ENCODE assay signal across 23 cellular contexts in genomic region chr14:104937694-104938365, GRCh38. TPM values are rescaled to one million over a fixed set of nuclear protein-coding genes. Genes with fewer than 3 reads are reported as not detected.
"Had no signal": no experiment of that assay in that cellular context is flagged by ENCODE, and none has a peak within 500 bp of the region (broad histone marks: within the 10 kb centered on the region; RNA-seq: fewer than 3 reads in every experiment).

No MANE protein-coding gene starts in this region.

- H3K27ac Mint-ChIP-seq: activated CD4-positive, alpha-beta T cell treated with anti-CD3 and anti-CD28 coated beads, Interleukin-2, amount 10 ng/mL, durations not matched to agents 7 days and 5 days; activated CD8-positive, alpha-beta T cell treated with anti-CD3 and anti-CD28 coated beads for 36 hours; activated naive CD8-positive, alpha-beta T cell; stimulated activated naive CD8-positive, alpha-beta T cell treated with anti-CD3 and anti-CD28 coated beads, Interleukin-15, Interleukin-2, amounts not matched to agents 100 ng/mL and 50 ng/mL, for 24 hours had no signal

- ATAC-seq: activated CD8-positive, alpha-beta T cell treated with anti-CD3 and anti-CD28 coated beads for 36 hours; gastroesophageal sphincter; right lobe of liver had no signal

- H3K4me3 ChIP-seq: adrenal gland, ascending aorta, gastroesophageal sphincter, right lobe of liver, skin epidermis, tibial artery had no signal

- H3K27ac ChIP-seq: adrenal gland, ascending aorta, brain microvascular endothelial cell, gastroesophageal sphincter, right lobe of liver, skin epidermis, tibial artery, VCaP had no signal

- H3K27me3 ChIP-seq: adrenal gland, ascending aorta, gastroesophageal sphincter, right lobe of liver, tibial artery had no signal

- H3K9me3 ChIP-seq: adrenal gland, ascending aorta, gastroesophageal sphincter, right lobe of liver, tibial artery had no signal

- H3K36me3 Mint-ChIP-seq: activated naive CD8-positive, alpha-beta T cell; naive B cell had no signal

- H3K36me3 ChIP-seq: adrenal gland, brain microvascular endothelial cell, right lobe of liver had no signal

- DNase-seq: activated CD4-positive, alpha-beta T cell treated with anti-CD3 and anti-CD28 coated beads, Interleukin-2, amount 10 ng/mL, durations not matched to agents 7 days and 5 days; activated CD4-positive, CD25-positive, alpha-beta regulatory T cell treated with anti-CD3 and anti-CD28 coated beads, Interleukin-2, amount 50 U/mL, for 72 hours; activated CD8-positive, alpha-beta T cell treated with anti-CD3 and anti-CD28 coated beads for 36 hours; activated gamma-delta T cell treated with Interleukin-2 at 50 U/mL for 16 hours; activated T-cell treated with anti-CD3 and anti-CD28 coated beads, Interleukin-2, amount 50 U/mL, for 1 hour; brain microvascular endothelial cell; central memory CD4-positive, alpha-beta T cell; effector memory CD4-positive, alpha-beta T cell; mesenchymal stem cell; naive B cell; occipital lobe; right lobe of liver; stimulated activated CD4-positive, alpha-beta T cell treated with anti-CD3 and anti-CD28 coated beads, Interleukin-1b, Interleukin-23, amount 100 ng/mL, for 48 hours had no signal

- H3K9me3 Mint-ChIP-seq: activated CD4-positive, alpha-beta T cell treated with anti-CD3 and anti-CD28 coated beads, Interleukin-2, amount 10 ng/mL, durations not matched to agents 7 days and 5 days; activated CD8-positive, alpha-beta T cell treated with anti-CD3 and anti-CD28 coated beads for 36 hours; naive B cell; stimulated activated naive CD8-positive, alpha-beta T cell treated with anti-CD3 and anti-CD28 coated beads, Interleukin-15, Interleukin-2, amounts not matched to agents 100 ng/mL and 50 ng/mL, for 24 hours had no signal

- H3K4me3 Mint-ChIP-seq: activated CD4-positive, alpha-beta T cell treated with anti-CD3 and anti-CD28 coated beads, Interleukin-2, amount 10 ng/mL, durations not matched to agents 7 days and 5 days; activated CD8-positive, alpha-beta T cell treated with anti-CD3 and anti-CD28 coated beads for 36 hours; activated naive CD8-positive, alpha-beta T cell; stimulated activated naive CD8-positive, alpha-beta T cell treated with anti-CD3 and anti-CD28 coated beads, Interleukin-15, Interleukin-2, amounts not matched to agents 100 ng/mL and 50 ng/mL, for 24 hours had no signal

RNA-seq across cellular contexts. Expression of gene PLD4, which starts 13.2 kb away (rescaled TPM):
- total RNA-seq: activated CD4-positive, alpha-beta T cell treated with anti-CD3 and anti-CD28 coated beads, Interleukin-2, amount 10 ng/mL, durations not matched to agents 7 days and 5 days; activated CD8-positive, alpha-beta T cell treated with anti-CD3 and anti-CD28 coated beads for 36 hours; ascending aorta; dermis microvascular lymphatic vessel endothelial cell had no signal
- polyA plus RNA-seq: neural cell had no signal

RNA-seq across cellular contexts. Expression of gene AHNAK2, which starts 40.3 kb away (rescaled TPM):
- total RNA-seq: activated CD4-positive, alpha-beta T cell treated with anti-CD3 and anti-CD28 coated beads, Interleukin-2, amount 10 ng/mL, durations not matched to agents 7 days and 5 days had no signal
